In the genomic region with DNA sequence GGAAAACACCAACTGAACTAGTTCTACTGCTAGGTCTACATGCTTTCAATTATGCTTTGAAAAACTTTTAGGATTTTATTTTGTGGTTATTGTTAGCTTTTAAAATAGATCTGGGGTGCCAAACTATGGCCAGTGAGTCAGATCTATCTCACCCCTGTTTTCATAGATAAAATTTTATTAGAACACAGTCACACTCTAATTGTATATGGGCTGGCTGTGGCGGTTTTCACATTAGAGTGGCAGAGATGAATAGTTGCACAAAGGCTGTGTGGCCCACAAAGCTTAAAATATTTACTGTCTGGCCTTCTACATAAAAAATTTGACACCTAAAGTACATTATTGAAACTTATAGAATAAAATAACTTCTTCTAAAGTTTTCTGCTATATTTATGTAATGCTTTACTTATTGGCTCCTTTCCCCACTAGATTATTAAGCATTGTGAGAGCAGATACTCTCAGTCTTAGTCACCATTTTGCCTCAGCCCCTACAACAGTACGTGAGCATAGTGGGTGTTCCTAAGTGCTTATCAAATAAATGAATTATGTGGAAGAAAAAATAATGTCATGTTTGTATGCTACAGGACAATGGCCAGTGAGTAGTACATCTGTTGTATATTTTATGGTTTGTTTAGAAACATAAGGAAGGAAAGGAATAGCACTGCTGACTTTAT, we compare ENCODE assay signal across 12 cellular contexts. TPM values are rescaled to one million over a fixed set of nuclear protein-coding genes. Genes with fewer than 3 reads are reported as not detected.
A peak's percentile ranks its signal among the peaks of the same experiment; 100 is the strongest.
DNase-seq lines count a peak whose midpoint lies in the region; ATAC-seq, FAIRE-seq and TF ChIP-seq lines count a peak whose summit lies in the region.
"Had no signal": no experiment of that assay in that cellular context is flagged by ENCODE, and none has a peak within 500 bp of the region (broad histone marks: within the 10 kb centered on the region; RNA-seq: fewer than 3 reads in every experiment).

No MANE protein-coding gene starts in this region.

- no peaks in the 10 kb centered on the region for H3K27me3 ChIP-seq in left lung
- H3K27me3 ChIP-seq in CD8-positive, alpha-beta memory T cell (ENCODE audit: insufficient read depth, low read length, poor library complexity, severe bottlenecking), result no peaks in the 10 kb centered on the region
- H3K27me3 ChIP-seq: cardiac muscle cell had no signal

- peaks cover 0 to 28% of the 10 kb centered on the region in 2 donors for H3K36me3 ChIP-seq in left lung
- H3K36me3 ChIP-seq in CD8-positive, alpha-beta memory T cell (ENCODE audit: insufficient read depth, low read length), result peaks cover 12% of the 10 kb centered on the region

- CTCF ChIA-PET in CD8-positive, alpha-beta memory T cell (lab: Charles Lee), result no interaction called here

- intact Hi-C loops in left lung (cut with DNase I), result no loop called here

- H3K4me1 Mint-ChIP-seq in mesothelial cell of epicardium, result peaks cover 13% of the 10 kb centered on the region
- H3K4me1 Mint-ChIP-seq in CD8-positive, alpha-beta memory T cell, result peaks cover 16 to 24% (median 18%) of the 10 kb centered on the region in 3 donors

- H3K27ac Mint-ChIP-seq in mesothelial cell of epicardium, result no peak overlapping the region
- H3K27ac Mint-ChIP-seq in CD8-positive, alpha-beta memory T cell, result peak overlapping the region in 2 of 8 donors; percentile 10 to 27

- H3K9me3 ChIP-seq in left lung, result no peaks in the 10 kb centered on the region
- H3K9me3 ChIP-seq in CD8-positive, alpha-beta memory T cell (ENCODE audit: low read length), result no peaks in the 10 kb centered on the region

- H3K4me1 ChIP-seq in left lung, result peaks cover 7 to 17% of the 10 kb centered on the region in 2 donors
- peaks cover 12% of the 10 kb centered on the region for H3K4me1 ChIP-seq in CD8-positive, alpha-beta memory T cell (ENCODE audit: insufficient read depth, low read length)

- H3K4me3 ChIP-seq in AG10803 (ENCODE audit: low read length), result no peak overlapping the region
- no peak overlapping the region for H3K4me3 ChIP-seq in left lung
- H3K4me3 ChIP-seq in CD8-positive, alpha-beta memory T cell (ENCODE audit: low read length), result no peak overlapping the region
- H3K4me3 ChIP-seq: cardiac muscle cell had no signal

- H3K36me3 Mint-ChIP-seq in mesothelial cell of epicardium, result peaks cover 7% of the 10 kb centered on the region
- H3K36me3 Mint-ChIP-seq in CD8-positive, alpha-beta memory T cell, result peaks cover 0 to 30% (median 4%) of the 10 kb centered on the region in 3 donors

- ATAC-seq in GM21360 (IDR thresholded peaks at IDR 0.05; ENCODE audit: unreplicated experiment) (peak; percentile 38), HG03432 (IDR thresholded peaks at IDR 0.05; ENCODE audit: unreplicated experiment) (peak; percentile 47), left lung (no peak)

- TF ChIP-seq CTCF in AG10803 (conservative IDR thresholded peaks at IDR 0.05; ENCODE audit: low read length) (no peak), mesothelial cell of epicardium (IDR thresholded peaks at IDR 0.05; ENCODE audit: unreplicated experiment) (no peak), left lung (IDR thresholded peaks at IDR 0.05) (no peak)

- DNase-seq in AG10803 (ENCODE audit: low read depth), result peak; percentile 70
- DNase-seq in dermis blood vessel endothelial cell, result peak; percentile 28
- DNase-seq in frontal cortex (ENCODE audit: low spot score in 2 of 2), result no peak
- DNase-seq in mesothelial cell of epicardium (ENCODE audit: low spot score in 2 of 2, unreplicated experiment in 2 of 2), result no peak
- no peak for DNase-seq in left lung
- DNase-seq in CD8-positive, alpha-beta memory T cell, result no peak
- DNase-seq: activated CD8-positive, alpha-beta memory T cell treated with anti-CD3 and anti-CD28 coated beads, Interleukin-2, amount 50 U/mL, for 4 hours; hypothalamus; naive B cell had no signal

- no peak overlapping the region for H3K4me3 Mint-ChIP-seq in mesothelial cell of epicardium
- no peak overlapping the region for H3K4me3 Mint-ChIP-seq in CD8-positive, alpha-beta memory T cell
- H3K4me3 Mint-ChIP-seq: naive B cell had no signal

- FAIRE-seq in frontal cortex (lab: Jason Lieb, UNC), result no peak

- H3K27ac ChIP-seq in left lung, result no peak overlapping the region
- no peak overlapping the region for H3K27ac ChIP-seq in CD8-positive, alpha-beta memory T cell (ENCODE audit: low read depth, low read length)
- H3K27ac ChIP-seq: cardiac muscle cell had no signal

- no peaks in the 10 kb centered on the region for H3K27me3 Mint-ChIP-seq in mesothelial cell of epicardium (ENCODE audit: low read depth)
- no peaks in the 10 kb centered on the region for H3K27me3 Mint-ChIP-seq in CD8-positive, alpha-beta memory T cell
- H3K27me3 Mint-ChIP-seq: naive B cell had no signal

- H3K9me3 Mint-ChIP-seq in mesothelial cell of epicardium, result no peaks in the 10 kb centered on the region
- H3K9me3 Mint-ChIP-seq in CD8-positive, alpha-beta memory T cell, result no peaks in the 10 kb centered on the region
- H3K9me3 Mint-ChIP-seq: naive B cell had no signal

- POLR2A ChIA-PET in CD8-positive, alpha-beta memory T cell (lab: Charles Lee), result no interaction called here

RNA-seq across cellular contexts. Expression of a gene that starts 5.4 kb away (rescaled TPM):
- total RNA-seq in dermis blood vessel endothelial cell (17.7 and 23.5 TPM in 2 replicates), frontal cortex (34.6 TPM), mesothelial cell of epicardium (24.3 to 25.8 TPM (median 24.7 TPM) in 3 replicates), left lung (10 to 100 TPM; 10.1 to 10.9 TPM)
- total RNA-seq in CD8-positive, alpha-beta memory T cell, result 10 to 100 TPM; 30.8 to 35.8 TPM
- polyA plus RNA-seq in CD8-positive, alpha-beta memory T cell, result 3.4 TPM

RNA-seq across cellular contexts. Expression of a gene that starts 35.1 kb away (rescaled TPM):
- total RNA-seq in dermis blood vessel endothelial cell (8.8 and 17.6 TPM in 2 replicates), frontal cortex (14.7 TPM), mesothelial cell of epicardium (11.2 to 12.6 TPM (median 11.2 TPM) in 3 replicates), left lung (10 to 100 TPM in 1 of 2 donors, 1 to 10 TPM in 1; 6.6 to 13.6 TPM)
- total RNA-seq in CD8-positive, alpha-beta memory T cell, result 10 to 100 TPM; 43.3 to 45.5 TPM
- 20.0 TPM for polyA plus RNA-seq in CD8-positive, alpha-beta memory T cell

RNA-seq across cellular contexts. Expression of a gene that starts 35.1 kb away (rescaled TPM):
- total RNA-seq in dermis blood vessel endothelial cell (19.2 and 19.7 TPM in 2 replicates), frontal cortex (31.4 TPM), mesothelial cell of epicardium (14.7 to 17.1 TPM (median 16.0 TPM) in 3 replicates), left lung (10 to 100 TPM in 1 of 2 donors, 1 to 10 TPM in 1; 8.5 to 11.5 TPM)
- 10 to 100 TPM; 28.5 to 30.4 TPM for total RNA-seq in CD8-positive, alpha-beta memory T cell
- polyA plus RNA-seq in CD8-positive, alpha-beta memory T cell, result 8.7 TPM

RNA-seq across cellular contexts. Expression of a gene that starts 35.4 kb away (rescaled TPM):
- 0.56 and 1.9 TPM in 2 replicates for total RNA-seq in dermis blood vessel endothelial cell
- total RNA-seq in frontal cortex, result 0.82 TPM
- total RNA-seq in mesothelial cell of epicardium, result 1.7 to 2.3 TPM (median 2.2 TPM) in 3 replicates
- under 1 TPM; 0.38 to 0.71 TPM for total RNA-seq in left lung
- total RNA-seq in CD8-positive, alpha-beta memory T cell, result 1 to 10 TPM in 1 of 2 experiments, under 1 TPM in 1; 0.96 to 1.2 TPM
- 0.47 TPM for polyA plus RNA-seq in CD8-positive, alpha-beta memory T cell

Comparison
In these comparisons a context has a peak if more than half of its experiments do, and no peak if none do; other contexts are left out.
1. DNase-seq: peak in AG10803 (single experiment) and dermis blood vessel endothelial cell (single experiment); none in frontal cortex (0 of 2), mesothelial cell of epicardium (0 of 2), left lung (0 of 2) and CD8-positive, alpha-beta memory T cell (0 of 5).